Comparison of ENCODE assay signal across 7 cellular contexts in the genomic region with DNA sequence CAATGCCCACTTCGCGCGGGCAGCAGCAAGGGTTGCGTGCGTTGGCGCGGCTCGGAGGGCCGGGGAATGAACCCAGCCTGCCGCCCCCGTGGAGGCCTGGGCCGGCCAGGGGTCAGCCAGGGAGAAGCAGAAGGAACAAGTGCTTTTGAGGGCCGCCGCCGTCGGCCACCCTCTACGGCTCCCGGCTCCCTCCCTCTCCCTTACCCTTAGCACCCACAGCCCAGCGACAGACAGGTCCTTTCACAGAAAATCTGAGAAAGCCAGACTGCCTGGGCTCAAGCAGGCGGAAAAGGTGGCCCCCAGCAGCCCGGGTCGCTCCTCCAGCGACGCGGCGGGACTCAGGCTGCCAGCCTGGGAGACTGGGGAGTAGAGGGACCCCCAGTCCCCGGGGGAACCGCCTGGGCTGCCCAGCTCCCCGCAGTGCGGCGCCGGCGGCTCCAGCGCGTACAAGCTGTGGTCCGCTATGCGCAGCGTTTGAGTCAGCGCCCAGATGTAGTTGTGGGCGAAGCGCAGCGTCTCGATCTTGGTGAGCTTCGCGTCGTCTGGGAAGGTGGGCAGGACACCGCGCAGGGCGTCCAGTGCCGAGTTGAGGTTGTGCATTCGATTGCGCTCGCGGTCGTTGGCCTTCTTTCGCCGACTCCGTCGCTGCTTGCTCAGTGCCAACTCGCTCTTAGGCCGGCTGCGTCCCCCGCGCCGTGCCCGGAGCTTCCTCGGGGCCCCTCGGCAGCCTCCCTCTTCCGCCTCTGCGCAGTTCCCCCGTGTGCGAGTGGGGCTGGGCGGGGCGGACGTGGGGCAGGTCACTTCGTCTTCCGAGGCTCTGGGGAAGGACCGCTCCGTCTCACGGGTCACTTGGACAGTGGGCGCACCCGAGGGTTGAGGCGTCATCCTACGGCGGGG. TPM values are rescaled to one million over a fixed set of nuclear protein-coding genes. Genes with fewer than 3 reads are reported as not detected.
A peak's percentile ranks its signal among the peaks of the same experiment; 100 is the strongest.
DNase-seq lines count a peak whose midpoint lies in the region; ATAC-seq and TF ChIP-seq lines count a peak whose summit lies in the region.

No MANE protein-coding gene starts in this region.

- peaks cover 96% of the 10 kb centered on the region for H3K27me3 ChIP-seq in H7 (ENCODE audit: control insufficient read depth, insufficient read depth, low read length)
- peaks cover 4% of the 10 kb centered on the region for H3K27me3 ChIP-seq in right cardiac atrium (ENCODE audit: control insufficient read depth, insufficient read depth)

- no peaks in the 10 kb centered on the region for H3K9me3 ChIP-seq in right cardiac atrium (ENCODE audit: control insufficient read depth, low read length)

- H3K36me3 ChIP-seq in H7 (replicated peaks; ENCODE audit: control insufficient read depth, insufficient read depth, low read length) = no peaks in the 10 kb centered on the region

- CTCF ChIA-PET in activated CD4-positive, alpha-beta memory T cell treated with anti-CD3 and anti-CD28 coated beads for 36 hours (lab: Charles Lee) = interaction anchor here (1.0 to 1.8 kb wide), 2 partner anchors 57 kb away, joined by 3 to 10 read pairs; no protein-coding TSS in a partner anchor
- CTCF ChIA-PET in HEK293T (lab: Yijun Ruan, JAX) = interaction anchor here (1.2 kb wide), 1 partner anchor 57 kb away, joined by 3 read pairs; no protein-coding TSS in a partner anchor

- peaks cover 2% of the 10 kb centered on the region for H3K4me1 ChIP-seq in right cardiac atrium (ENCODE audit: control insufficient read depth, insufficient read depth, low read length)

- peaks cover 78% of the 10 kb centered on the region for H3K27me3 Mint-ChIP-seq in activated CD4-positive, alpha-beta memory T cell treated with anti-CD3 and anti-CD28 coated beads for 36 hours

- no peak overlapping the region for H3K27ac ChIP-seq in right cardiac atrium (ENCODE audit: low read length)

- intact Hi-C loops in activated CD4-positive, alpha-beta memory T cell treated with anti-CD3 and anti-CD28 coated beads for 36 hours (cut with micrococcal nuclease) = no loop called here
- intact Hi-C loops in right cardiac atrium (cut with DNase I) = no loop called here

- H3K4me1 Mint-ChIP-seq in activated CD4-positive, alpha-beta memory T cell treated with anti-CD3 and anti-CD28 coated beads for 36 hours (ENCODE audit: low read depth) = peaks cover 21% of the 10 kb centered on the region

- POLR2A ChIA-PET in activated CD4-positive, alpha-beta memory T cell treated with anti-CD3 and anti-CD28 coated beads for 36 hours (lab: Charles Lee) = no interaction called here
- POLR2A ChIA-PET in HEK293T (lab: Yijun Ruan, JAX) = no interaction called here

- no peak for ATAC-seq in right cardiac atrium

- no peaks in the 10 kb centered on the region for H3K9me3 Mint-ChIP-seq in activated CD4-positive, alpha-beta memory T cell treated with anti-CD3 and anti-CD28 coated beads for 36 hours

- H3K4me3 ChIP-seq in H7 (ENCODE audit: insufficient read depth, low read depth, low read length) = peak overlapping the region; percentile 39
- H3K4me3 ChIP-seq in right cardiac atrium (ENCODE audit: low read length) = peak overlapping the region; percentile 8

- H3K36me3 Mint-ChIP-seq in activated CD4-positive, alpha-beta memory T cell treated with anti-CD3 and anti-CD28 coated beads for 36 hours = no peaks in the 10 kb centered on the region

- peak; percentile 73 for DNase-seq in H7
- DNase-seq in activated CD4-positive, alpha-beta memory T cell treated with anti-CD3 and anti-CD28 coated beads for 36 hours = peak; percentile 50
- DNase-seq in right cardiac atrium = peak in 1 of 3 donors; percentile 42
- peak; percentile 48 for DNase-seq in stimulated activated CD4-positive, alpha-beta T cell treated with anti-CD3 and anti-CD28 coated beads, Interleukin-4, amount 100 ng/mL, for 24 hours
- DNase-seq in HEK293T (ENCODE audit: extremely low spot score) = no peak
- DNase-seq in NCI-H510A (lab: John Stamatoyannopoulos, UW) = no peak
- DNase-seq in cortex of kidney (lab: John Stamatoyannopoulos, UW) = no peak

- WGBS in right cardiac atrium = 1% methylated on average over 85 of the region's 85 CpGs

- no peak overlapping the region for H3K27ac Mint-ChIP-seq in activated CD4-positive, alpha-beta memory T cell treated with anti-CD3 and anti-CD28 coated beads for 36 hours

- peak overlapping the region; percentile 61 for H3K4me3 Mint-ChIP-seq in activated CD4-positive, alpha-beta memory T cell treated with anti-CD3 and anti-CD28 coated beads for 36 hours

TF ChIP-seq in HEK293T, 16 proteins besides CTCF, POLR2A, EP300 and RAD21:
- TF ChIP-seq BHLHE40 (IDR thresholded peaks at IDR 0.05; ENCODE audit: borderline replicate concordance) (no peak), SP1 (IDR thresholded peaks at IDR 0.05) (no peak), ARNT (IDR thresholded peaks at IDR 0.05) (no peak), HDGF (IDR thresholded peaks at IDR 0.05; ENCODE audit: borderline replicate concordance) (no peak), LEF1 (IDR thresholded peaks at IDR 0.05; ENCODE audit: borderline replicate concordance) (no peak), FOXM1 (IDR thresholded peaks at IDR 0.05; ENCODE audit: borderline replicate concordance) (no peak), ZNF384 (IDR thresholded peaks at IDR 0.05) (no peak), SUZ12 (IDR thresholded peaks at IDR 0.05) (no peak), TARDBP (IDR thresholded peaks at IDR 0.05) (no peak), FOXK2 (IDR thresholded peaks at IDR 0.05) (no peak), CTBP1 (IDR thresholded peaks at IDR 0.05; ENCODE audit: borderline replicate concordance) (no peak), ELF4 (IDR thresholded peaks at IDR 0.05) (no peak)

RNA-seq across cellular contexts. Expression of a gene that starts 0.8 kb away (rescaled TPM):
- 0.14 and 1.4 TPM in 2 replicates for total RNA-seq in H7 (2014; rRNA removed; shearing (Covaris generic))
- not detected for total RNA-seq in activated CD4-positive, alpha-beta memory T cell treated with anti-CD3 and anti-CD28 coated beads for 36 hours
- not detected for total RNA-seq in right cardiac atrium
- not detected for polyA plus RNA-seq in right cardiac atrium

RNA-seq across cellular contexts. Expression of a gene that starts 57.6 kb away (rescaled TPM):
- total RNA-seq in H7 (2014; rRNA removed; shearing (Covaris generic)) = 5.8 and 8.4 TPM in 2 replicates
- 10 to 100 TPM; 10.9 to 11.8 TPM for total RNA-seq in activated CD4-positive, alpha-beta memory T cell treated with anti-CD3 and anti-CD28 coated beads for 36 hours
- total RNA-seq in right cardiac atrium = 1 to 10 TPM; 4.6 to 8.7 (median 6.7) TPM
- 5.6 TPM for polyA plus RNA-seq in right cardiac atrium

Comparison
In these comparisons a context has a peak if more than half of its experiments do, and no peak if none do; other contexts are left out.
1. DNase-seq: peak in H7 (single experiment), activated CD4-positive, alpha-beta memory T cell treated with anti-CD3 and anti-CD28 coated beads for 36 hours (single experiment) and stimulated activated CD4-positive, alpha-beta T cell treated with anti-CD3 and anti-CD28 coated beads, Interleukin-4, amount 100 ng/mL, for 24 hours (single experiment); none in HEK293T (single experiment), NCI-H510A (single experiment) and cortex of kidney (single experiment).